Comparison of ENCODE assay signal across 1 cellular context in the genomic region with DNA sequence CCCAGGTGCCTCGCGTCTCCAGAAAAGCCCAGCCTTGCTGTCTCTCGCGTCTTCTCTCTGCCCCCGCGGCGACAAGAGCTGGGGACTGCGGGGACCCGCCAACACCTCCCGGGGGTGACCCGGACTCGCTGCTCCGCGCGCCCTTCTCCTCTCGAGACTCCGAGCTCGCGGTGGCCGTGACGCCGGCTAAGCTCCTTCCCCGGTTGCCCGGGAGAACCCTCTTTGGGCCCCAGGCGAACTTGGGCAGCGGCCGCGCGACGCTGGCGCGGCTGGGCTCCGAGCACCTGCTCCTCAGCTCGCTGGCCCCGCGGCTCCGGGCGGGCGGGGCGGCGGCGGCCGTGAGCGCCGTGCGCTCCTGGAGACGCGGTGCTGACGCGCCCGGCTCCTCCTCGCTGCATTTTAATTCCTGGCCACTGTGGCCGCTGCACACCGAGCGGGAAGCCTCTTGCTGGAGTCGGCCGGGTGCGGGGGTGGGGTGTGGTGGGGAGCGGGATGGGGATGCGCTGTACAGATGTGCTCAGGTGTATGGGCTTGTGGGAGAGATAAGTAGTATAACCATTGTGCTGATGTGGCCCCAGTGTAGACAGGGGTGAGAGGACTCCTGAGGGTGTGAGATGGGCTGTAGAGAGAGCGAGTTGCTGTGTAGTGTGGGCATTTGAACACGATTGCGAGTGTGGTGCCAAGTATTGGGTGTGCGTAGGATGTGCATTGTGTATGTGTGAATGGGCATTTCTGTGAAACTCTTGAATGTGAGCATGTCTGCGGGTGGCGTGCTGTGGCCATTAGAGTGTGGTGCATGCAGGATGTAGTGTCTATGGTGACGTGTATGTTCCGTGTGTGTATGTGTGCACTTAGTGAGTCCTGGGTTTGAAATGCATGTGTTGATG.
A peak's percentile ranks its signal among the peaks of the same experiment; 100 is the strongest.
TF ChIP-seq lines count a peak whose summit lies in the region.

A gene (minus strand): TSS at position 315 of the 887 bp plus-strand sequence.

TF ChIP-seq in GM23338, 12 proteins besides CTCF, POLR2A, EP300 and RAD21 (continued from another document):
- TF ChIP-seq, protein P1, sequence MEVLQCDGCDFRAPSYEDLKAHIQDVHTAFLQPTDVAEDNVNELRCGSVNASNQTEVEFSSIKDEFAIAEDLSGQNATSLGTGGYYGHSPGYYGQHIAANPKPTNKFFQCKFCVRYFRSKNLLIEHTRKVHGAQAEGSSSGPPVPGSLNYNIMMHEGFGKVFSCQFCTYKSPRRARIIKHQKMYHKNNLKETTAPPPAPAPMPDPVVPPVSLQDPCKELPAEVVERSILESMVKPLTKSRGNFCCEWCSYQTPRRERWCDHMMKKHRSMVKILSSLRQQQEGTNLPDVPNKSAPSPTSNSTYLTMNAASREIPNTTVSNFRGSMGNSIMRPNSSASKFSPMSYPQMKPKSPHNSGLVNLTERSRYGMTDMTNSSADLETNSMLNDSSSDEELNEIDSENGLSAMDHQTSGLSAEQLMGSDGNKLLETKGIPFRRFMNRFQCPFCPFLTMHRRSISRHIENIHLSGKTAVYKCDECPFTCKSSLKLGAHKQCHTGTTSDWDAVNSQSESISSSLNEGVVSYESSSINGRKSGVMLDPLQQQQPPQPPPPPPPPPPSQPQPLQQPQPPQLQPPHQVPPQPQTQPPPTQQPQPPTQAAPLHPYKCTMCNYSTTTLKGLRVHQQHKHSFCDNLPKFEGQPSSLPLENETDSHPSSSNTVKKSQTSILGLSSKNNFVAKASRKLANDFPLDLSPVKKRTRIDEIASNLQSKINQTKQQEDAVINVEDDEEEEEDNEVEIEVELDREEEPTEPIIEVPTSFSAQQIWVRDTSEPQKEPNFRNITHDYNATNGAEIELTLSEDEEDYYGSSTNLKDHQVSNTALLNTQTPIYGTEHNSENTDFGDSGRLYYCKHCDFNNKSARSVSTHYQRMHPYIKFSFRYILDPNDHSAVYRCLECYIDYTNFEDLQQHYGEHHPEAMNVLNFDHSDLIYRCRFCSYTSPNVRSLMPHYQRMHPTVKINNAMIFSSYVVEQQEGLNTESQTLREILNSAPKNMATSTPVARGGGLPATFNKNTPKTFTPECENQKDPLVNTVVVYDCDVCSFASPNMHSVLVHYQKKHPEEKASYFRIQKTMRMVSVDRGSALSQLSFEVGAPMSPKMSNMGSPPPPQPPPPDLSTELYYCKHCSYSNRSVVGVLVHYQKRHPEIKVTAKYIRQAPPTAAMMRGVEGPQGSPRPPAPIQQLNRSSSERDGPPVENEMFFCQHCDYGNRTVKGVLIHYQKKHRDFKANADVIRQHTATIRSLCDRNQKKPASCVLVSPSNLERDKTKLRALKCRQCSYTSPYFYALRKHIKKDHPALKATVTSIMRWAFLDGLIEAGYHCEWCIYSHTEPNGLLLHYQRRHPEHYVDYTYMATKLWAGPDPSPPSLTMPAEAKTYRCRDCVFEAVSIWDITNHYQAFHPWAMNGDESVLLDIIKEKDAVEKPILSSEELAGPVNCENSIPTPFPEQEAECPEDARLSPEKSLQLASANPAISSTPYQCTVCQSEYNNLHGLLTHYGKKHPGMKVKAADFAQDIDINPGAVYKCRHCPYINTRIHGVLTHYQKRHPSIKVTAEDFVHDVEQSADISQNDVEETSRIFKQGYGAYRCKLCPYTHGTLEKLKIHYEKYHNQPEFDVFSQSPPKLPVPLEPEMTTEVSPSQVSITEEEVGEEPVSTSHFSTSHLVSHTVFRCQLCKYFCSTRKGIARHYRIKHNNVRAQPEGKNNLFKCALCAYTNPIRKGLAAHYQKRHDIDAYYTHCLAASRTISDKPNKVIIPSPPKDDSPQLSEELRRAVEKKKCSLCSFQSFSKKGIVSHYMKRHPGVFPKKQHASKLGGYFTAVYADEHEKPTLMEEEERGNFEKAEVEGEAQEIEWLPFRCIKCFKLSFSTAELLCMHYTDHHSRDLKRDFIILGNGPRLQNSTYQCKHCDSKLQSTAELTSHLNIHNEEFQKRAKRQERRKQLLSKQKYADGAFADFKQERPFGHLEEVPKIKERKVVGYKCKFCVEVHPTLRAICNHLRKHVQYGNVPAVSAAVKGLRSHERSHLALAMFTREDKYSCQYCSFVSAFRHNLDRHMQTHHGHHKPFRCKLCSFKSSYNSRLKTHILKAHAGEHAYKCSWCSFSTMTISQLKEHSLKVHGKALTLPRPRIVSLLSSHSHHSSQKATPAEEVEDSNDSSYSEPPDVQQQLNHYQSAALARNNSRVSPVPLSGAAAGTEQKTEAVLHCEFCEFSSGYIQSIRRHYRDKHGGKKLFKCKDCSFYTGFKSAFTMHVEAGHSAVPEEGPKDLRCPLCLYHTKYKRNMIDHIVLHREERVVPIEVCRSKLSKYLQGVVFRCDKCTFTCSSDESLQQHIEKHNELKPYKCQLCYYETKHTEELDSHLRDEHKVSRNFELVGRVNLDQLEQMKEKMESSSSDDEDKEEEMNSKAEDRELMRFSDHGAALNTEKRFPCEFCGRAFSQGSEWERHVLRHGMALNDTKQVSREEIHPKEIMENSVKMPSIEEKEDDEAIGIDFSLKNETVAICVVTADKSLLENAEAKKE (CRISPR knock-in tag; IDR thresholded peaks at IDR 0.05), result no peak
- TF ChIP-seq POLR2AphosphoS5 (IDR thresholded peaks at IDR 0.05; ENCODE audit: low read depth), result no peak
- no peak for TF ChIP-seq ZNF114 (CRISPR knock-in tag; IDR thresholded peaks at IDR 0.05)
- no peak for TF ChIP-seq EZH2phosphoT487 (IDR thresholded peaks at IDR 0.05; ENCODE audit: unreplicated experiment)
- no peak for TF ChIP-seq ZNF331 (CRISPR knock-in tag; IDR thresholded peaks at IDR 0.05; ENCODE audit: low read depth)
- TF ChIP-seq, protein P2, sequence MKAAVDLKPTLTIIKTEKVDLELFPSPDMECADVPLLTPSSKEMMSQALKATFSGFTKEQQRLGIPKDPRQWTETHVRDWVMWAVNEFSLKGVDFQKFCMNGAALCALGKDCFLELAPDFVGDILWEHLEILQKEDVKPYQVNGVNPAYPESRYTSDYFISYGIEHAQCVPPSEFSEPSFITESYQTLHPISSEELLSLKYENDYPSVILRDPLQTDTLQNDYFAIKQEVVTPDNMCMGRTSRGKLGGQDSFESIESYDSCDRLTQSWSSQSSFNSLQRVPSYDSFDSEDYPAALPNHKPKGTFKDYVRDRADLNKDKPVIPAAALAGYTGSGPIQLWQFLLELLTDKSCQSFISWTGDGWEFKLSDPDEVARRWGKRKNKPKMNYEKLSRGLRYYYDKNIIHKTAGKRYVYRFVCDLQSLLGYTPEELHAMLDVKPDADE (IDR thresholded peaks at IDR 0.05), result no peak
- TF ChIP-seq STAT1 (IDR thresholded peaks at IDR 0.05; ENCODE audit: unreplicated experiment), result no peak
- TF ChIP-seq CREB1 (CRISPR knock-in tag; IDR thresholded peaks at IDR 0.05; ENCODE audit: low read depth), result peak; percentile 76
- TF ChIP-seq JUNB (IDR thresholded peaks at IDR 0.05; ENCODE audit: unreplicated experiment), result no peak
- TF ChIP-seq NANOG (IDR thresholded peaks at IDR 0.05; ENCODE audit: borderline replicate concordance), result no peak
- peak; percentile 29 for TF ChIP-seq EZH2 (IDR thresholded peaks at IDR 0.05; ENCODE audit: low read depth, unreplicated experiment)
